1 cellular context compared by ENCODE assay signal in genomic region chr10:51231754-51232153, GRCh38.
TF ChIP-seq lines count a peak whose summit lies in the region.

No MANE protein-coding gene starts in this region.

TF ChIP-seq in HEK293, 187 proteins besides CTCF, POLR2A, EP300 and RAD21 (continued from another document and continues in another):
- TF ChIP-seq PRDM10 (tag by site-specific recombination; IDR thresholded peaks at IDR 0.05): no peak
- no peak for TF ChIP-seq ZNF660 (tag by site-specific recombination; IDR thresholded peaks at IDR 0.05)
- TF ChIP-seq ZNF560 (tag by site-specific recombination; IDR thresholded peaks at IDR 0.05; ENCODE audit: borderline replicate concordance): no peak
- TF ChIP-seq, protein P1, sequence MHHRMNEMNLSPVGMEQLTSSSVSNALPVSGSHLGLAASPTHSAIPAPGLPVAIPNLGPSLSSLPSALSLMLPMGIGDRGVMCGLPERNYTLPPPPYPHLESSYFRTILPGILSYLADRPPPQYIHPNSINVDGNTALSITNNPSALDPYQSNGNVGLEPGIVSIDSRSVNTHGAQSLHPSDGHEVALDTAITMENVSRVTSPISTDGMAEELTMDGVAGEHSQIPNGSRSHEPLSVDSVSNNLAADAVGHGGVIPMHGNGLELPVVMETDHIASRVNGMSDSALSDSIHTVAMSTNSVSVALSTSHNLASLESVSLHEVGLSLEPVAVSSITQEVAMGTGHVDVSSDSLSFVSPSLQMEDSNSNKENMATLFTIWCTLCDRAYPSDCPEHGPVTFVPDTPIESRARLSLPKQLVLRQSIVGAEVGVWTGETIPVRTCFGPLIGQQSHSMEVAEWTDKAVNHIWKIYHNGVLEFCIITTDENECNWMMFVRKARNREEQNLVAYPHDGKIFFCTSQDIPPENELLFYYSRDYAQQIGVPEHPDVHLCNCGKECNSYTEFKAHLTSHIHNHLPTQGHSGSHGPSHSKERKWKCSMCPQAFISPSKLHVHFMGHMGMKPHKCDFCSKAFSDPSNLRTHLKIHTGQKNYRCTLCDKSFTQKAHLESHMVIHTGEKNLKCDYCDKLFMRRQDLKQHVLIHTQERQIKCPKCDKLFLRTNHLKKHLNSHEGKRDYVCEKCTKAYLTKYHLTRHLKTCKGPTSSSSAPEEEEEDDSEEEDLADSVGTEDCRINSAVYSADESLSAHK (tag by site-specific recombination; IDR thresholded peaks at IDR 0.05): peak; percentile 33; the same call in 1 of the 2 replicates
- no peak for TF ChIP-seq ZNF280D (tag by site-specific recombination; IDR thresholded peaks at IDR 0.05)
- TF ChIP-seq ZSCAN5A (tag by site-specific recombination; IDR thresholded peaks at IDR 0.05): no peak
- no peak for TF ChIP-seq ZNF211 (tag by site-specific recombination; IDR thresholded peaks at IDR 0.05; ENCODE audit: low read depth)
- no peak for TF ChIP-seq ZNF274 (IDR thresholded peaks at IDR 0.05; ENCODE audit: low read length)
- TF ChIP-seq ZNF274 (tag by site-specific recombination; IDR thresholded peaks at IDR 0.05; ENCODE audit: borderline replicate concordance): no peak
- TF ChIP-seq, protein P2, sequence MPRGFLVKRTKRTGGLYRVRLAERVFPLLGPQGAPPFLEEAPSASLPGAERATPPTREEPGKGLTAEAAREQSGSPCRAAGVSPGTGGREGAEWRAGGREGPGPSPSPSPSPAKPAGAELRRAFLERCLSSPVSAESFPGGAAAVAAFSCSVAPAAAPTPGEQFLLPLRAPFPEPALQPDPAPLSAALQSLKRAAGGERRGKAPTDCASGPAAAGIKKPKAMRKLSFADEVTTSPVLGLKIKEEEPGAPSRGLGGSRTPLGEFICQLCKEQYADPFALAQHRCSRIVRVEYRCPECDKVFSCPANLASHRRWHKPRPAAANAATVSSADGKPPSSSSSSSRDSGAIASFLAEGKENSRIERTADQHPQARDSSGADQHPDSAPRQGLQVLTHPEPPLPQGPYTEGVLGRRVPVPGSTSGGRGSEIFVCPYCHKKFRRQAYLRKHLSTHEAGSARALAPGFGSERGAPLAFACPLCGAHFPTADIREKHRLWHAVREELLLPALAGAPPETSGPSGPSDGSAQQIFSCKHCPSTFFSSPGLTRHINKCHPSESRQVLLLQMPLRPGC (tag by site-specific recombination; IDR thresholded peaks at IDR 0.05): no peak
- TF ChIP-seq GFI1B (tag by site-specific recombination; IDR thresholded peaks at IDR 0.05): peak; percentile 19; the same call in 1 of the 2 replicates
- no peak for TF ChIP-seq ZNF777 (tag by site-specific recombination; IDR thresholded peaks at IDR 0.05; ENCODE audit: borderline replicate concordance)
- TF ChIP-seq ZNF350 (tag by site-specific recombination; IDR thresholded peaks at IDR 0.05): no peak
- no peak for TF ChIP-seq ZNF416 (tag by site-specific recombination; IDR thresholded peaks at IDR 0.05)
- peak; percentile 45; the same call in 1 of the 2 replicates for TF ChIP-seq SP7 (tag by site-specific recombination; IDR thresholded peaks at IDR 0.05)
- no peak for TF ChIP-seq WT1 (tag by site-specific recombination; IDR thresholded peaks at IDR 0.05)
- no peak for TF ChIP-seq ZFP37 (tag by site-specific recombination; IDR thresholded peaks at IDR 0.05)
- no peak for TF ChIP-seq GLIS1 (tag by site-specific recombination; IDR thresholded peaks at IDR 0.05)
- TF ChIP-seq ELK4 (IDR thresholded peaks at IDR 0.05; ENCODE audit: borderline replicate concordance, low read depth, low read length): no peak
- no peak for TF ChIP-seq ZNF174 (tag by site-specific recombination; IDR thresholded peaks at IDR 0.05)
- TF ChIP-seq SALL2 (tag by site-specific recombination; IDR thresholded peaks at IDR 0.05; ENCODE audit: borderline replicate concordance): no peak
- no peak for TF ChIP-seq ZNF830 (tag by site-specific recombination; IDR thresholded peaks at IDR 0.05; ENCODE audit: low read depth)
- TF ChIP-seq, protein P3, sequence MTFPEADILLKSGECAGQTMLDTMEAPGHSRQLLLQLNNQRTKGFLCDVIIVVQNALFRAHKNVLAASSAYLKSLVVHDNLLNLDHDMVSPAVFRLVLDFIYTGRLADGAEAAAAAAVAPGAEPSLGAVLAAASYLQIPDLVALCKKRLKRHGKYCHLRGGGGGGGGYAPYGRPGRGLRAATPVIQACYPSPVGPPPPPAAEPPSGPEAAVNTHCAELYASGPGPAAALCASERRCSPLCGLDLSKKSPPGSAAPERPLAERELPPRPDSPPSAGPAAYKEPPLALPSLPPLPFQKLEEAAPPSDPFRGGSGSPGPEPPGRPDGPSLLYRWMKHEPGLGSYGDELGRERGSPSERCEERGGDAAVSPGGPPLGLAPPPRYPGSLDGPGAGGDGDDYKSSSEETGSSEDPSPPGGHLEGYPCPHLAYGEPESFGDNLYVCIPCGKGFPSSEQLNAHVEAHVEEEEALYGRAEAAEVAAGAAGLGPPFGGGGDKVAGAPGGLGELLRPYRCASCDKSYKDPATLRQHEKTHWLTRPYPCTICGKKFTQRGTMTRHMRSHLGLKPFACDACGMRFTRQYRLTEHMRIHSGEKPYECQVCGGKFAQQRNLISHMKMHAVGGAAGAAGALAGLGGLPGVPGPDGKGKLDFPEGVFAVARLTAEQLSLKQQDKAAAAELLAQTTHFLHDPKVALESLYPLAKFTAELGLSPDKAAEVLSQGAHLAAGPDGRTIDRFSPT (tag by site-specific recombination; IDR thresholded peaks at IDR 0.05): no peak
- TF ChIP-seq HOXD13 (CRISPR knock-in tag; IDR thresholded peaks at IDR 0.05; ENCODE audit: borderline replicate concordance): peak; percentile 91
- TF ChIP-seq ZNF707 (tag by site-specific recombination; IDR thresholded peaks at IDR 0.05): no peak
- no peak for TF ChIP-seq ZNF184 (tag by site-specific recombination; IDR thresholded peaks at IDR 0.05)
- TF ChIP-seq ZNF629 (tag by site-specific recombination; IDR thresholded peaks at IDR 0.05): 0 out of 2 replicates have a peak, but pooled peaks have one; percentile 59
- TF ChIP-seq ZNF621 (tag by site-specific recombination; IDR thresholded peaks at IDR 0.05): no peak
- TF ChIP-seq, protein P4, sequence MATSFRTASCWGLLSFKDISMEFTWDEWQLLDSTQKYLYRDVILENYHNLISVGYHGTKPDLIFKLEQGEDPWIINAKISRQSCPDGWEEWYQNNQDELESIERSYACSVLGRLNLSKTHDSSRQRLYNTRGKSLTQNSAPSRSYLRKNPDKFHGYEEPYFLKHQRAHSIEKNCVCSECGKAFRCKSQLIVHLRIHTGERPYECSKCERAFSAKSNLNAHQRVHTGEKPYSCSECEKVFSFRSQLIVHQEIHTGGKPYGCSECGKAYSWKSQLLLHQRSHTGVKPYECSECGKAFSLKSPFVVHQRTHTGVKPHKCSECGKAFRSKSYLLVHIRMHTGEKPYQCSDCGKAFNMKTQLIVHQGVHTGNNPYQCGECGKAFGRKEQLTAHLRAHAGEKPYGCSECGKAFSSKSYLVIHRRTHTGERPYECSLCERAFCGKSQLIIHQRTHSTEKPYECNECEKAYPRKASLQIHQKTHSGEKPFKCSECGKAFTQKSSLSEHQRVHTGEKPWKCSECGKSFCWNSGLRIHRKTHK (tag by site-specific recombination; IDR thresholded peaks at IDR 0.05): no peak
- no peak for TF ChIP-seq YY2 (tag by site-specific recombination; IDR thresholded peaks at IDR 0.05)
- no peak for TF ChIP-seq ZBTB11 (tag by site-specific recombination; conservative IDR thresholded peaks at IDR 0.05; ENCODE audit: low read depth)
- TF ChIP-seq ZNF132 (tag by site-specific recombination; IDR thresholded peaks at IDR 0.05; ENCODE audit: borderline replicate concordance): no peak
- no peak for TF ChIP-seq ZNF23 (tag by site-specific recombination; IDR thresholded peaks at IDR 0.05; ENCODE audit: borderline replicate concordance)
- TF ChIP-seq KLF17 (tag by site-specific recombination; IDR thresholded peaks at IDR 0.05): no peak
- no peak for TF ChIP-seq ZNF521 (tag by site-specific recombination; IDR thresholded peaks at IDR 0.05)
- TF ChIP-seq ZBTB1 (tag by site-specific recombination; IDR thresholded peaks at IDR 0.05): no peak
